In genomic region chr19:41741244-41741554, GRCh38 we compare ENCODE assay signal across 1 cellular context.
TF ChIP-seq lines count a peak whose summit lies in the region.

No MANE protein-coding gene starts in this region.

TF ChIP-seq in GM12878, 131 proteins besides CTCF, POLR2A, EP300 and RAD21:
- no peak for TF ChIP-seq MEF2A (IDR thresholded peaks at IDR 0.05; ENCODE audit: insufficient read depth, low read depth, low read length)
- TF ChIP-seq SUZ12 (IDR thresholded peaks at IDR 0.05; ENCODE audit: unreplicated experiment) = no peak
- TF ChIP-seq NR2C2 (IDR thresholded peaks at IDR 0.05; ENCODE audit: borderline replicate concordance, control insufficient read depth, insufficient read length, low read depth) = no peak
- TF ChIP-seq YY1 (IDR thresholded peaks at IDR 0.05; ENCODE audit: low read depth, low read length) = no peak
- TF ChIP-seq MYC (IDR thresholded peaks at IDR 0.05; ENCODE audit: insufficient read depth, insufficient read length, insufficient replicate concordance, low read length, severe bottlenecking) = no peak
- TF ChIP-seq SKIL (IDR thresholded peaks at IDR 0.05; ENCODE audit: low read depth, poor library complexity, severe bottlenecking) = no peak
- TF ChIP-seq MEF2B (IDR thresholded peaks at IDR 0.05; ENCODE audit: partially characterized antibody, poor library complexity, severe bottlenecking) = no peak
- no peak for TF ChIP-seq GATAD2B (conservative IDR thresholded peaks at IDR 0.05; ENCODE audit: low read depth)
- no peak for TF ChIP-seq CEBPZ (IDR thresholded peaks at IDR 0.05; ENCODE audit: low read depth, low read length)
- TF ChIP-seq IRF5 (IDR thresholded peaks at IDR 0.05; ENCODE audit: borderline replicate concordance) = no peak
- no peak for TF ChIP-seq RUNX3 (IDR thresholded peaks at IDR 0.05; ENCODE audit: low read length)
- TF ChIP-seq LARP7 (IDR thresholded peaks at IDR 0.05) = no peak
- no peak for TF ChIP-seq NFYA (IDR thresholded peaks at IDR 0.05; ENCODE audit: borderline replicate concordance, low read depth, low read length)
- TF ChIP-seq HCFC1 (IDR thresholded peaks at IDR 0.05; ENCODE audit: low read length) = no peak
- no peak for TF ChIP-seq BCL11A (IDR thresholded peaks at IDR 0.05; ENCODE audit: low read depth, low read length)
- no peak for TF ChIP-seq SMAD5 (IDR thresholded peaks at IDR 0.05; ENCODE audit: low read depth)
- no peak for TF ChIP-seq POLR2AphosphoS2 (IDR thresholded peaks at IDR 0.05; ENCODE audit: low read depth, low read length)
